31 cellular contexts compared by ENCODE assay signal in genomic region chr9:114261987-114262386, GRCh38.
"Had no signal": no experiment of that assay in that cellular context is flagged by ENCODE, and none has a peak within 500 bp of the region (broad histone marks: within the 10 kb centered on the region; RNA-seq: fewer than 3 reads in every experiment).

No MANE protein-coding gene starts in this region.

- H3K27ac Mint-ChIP-seq: activated naive CD4-positive, alpha-beta T cell treated with anti-CD3 and anti-CD28 coated beads, Interleukin-2, amount 50 U/mL, for 24 hours; activated naive CD8-positive, alpha-beta T cell treated with anti-CD3 and anti-CD28 coated beads, Interleukin-2, amount 50 U/mL, for 24 hours; activated T-helper 1 cell treated with anti-CD3 and anti-CD28 coated beads, Interleukin-12 subunit alpha, Interleukin-12 subunit beta, Interleukin-2, Interleukin-4 antibody, amounts not matched to agents 30 ng/mL and 10 ng/mL and 1 ng/mL, durations not matched to agents 14 hours and 24 hours and 36 hours; immature natural killer cell; naive thymus-derived CD8-positive, alpha-beta T cell; progenitor cell of endocrine pancreas; T-helper 1 cell treated with Interleukin-12 subunit alpha and Interleukin-12 subunit beta and Interleukin-4 antibody, amounts not matched to agents 30 μg/mL and 1 μg/mL, for 36 hours had no signal

- H3K27me3 ChIP-seq: neutrophil, ovary, tibial nerve had no signal

- H3K4me3 Mint-ChIP-seq: activated naive CD4-positive, alpha-beta T cell treated with anti-CD3 and anti-CD28 coated beads, Interleukin-2, amount 50 U/mL, for 24 hours; activated naive CD8-positive, alpha-beta T cell treated with anti-CD3 and anti-CD28 coated beads, Interleukin-2, amount 50 U/mL, for 24 hours; activated T-helper 1 cell treated with anti-CD3 and anti-CD28 coated beads, Interleukin-12 subunit alpha, Interleukin-12 subunit beta, Interleukin-2, Interleukin-4 antibody, amounts not matched to agents 30 ng/mL and 10 ng/mL and 1 ng/mL, durations not matched to agents 14 hours and 24 hours and 36 hours; immature natural killer cell; naive thymus-derived CD8-positive, alpha-beta T cell; T-helper 1 cell treated with Interleukin-12 subunit alpha and Interleukin-12 subunit beta and Interleukin-4 antibody, amounts not matched to agents 30 μg/mL and 1 μg/mL, for 36 hours had no signal

- H3K9me3 Mint-ChIP-seq: activated naive CD4-positive, alpha-beta T cell treated with anti-CD3 and anti-CD28 coated beads, Interleukin-2, amount 50 U/mL, for 24 hours; activated naive CD8-positive, alpha-beta T cell treated with anti-CD3 and anti-CD28 coated beads, Interleukin-2, amount 50 U/mL, for 24 hours; activated T-helper 1 cell treated with anti-CD3 and anti-CD28 coated beads, Interleukin-12 subunit alpha, Interleukin-12 subunit beta, Interleukin-2, Interleukin-4 antibody, amounts not matched to agents 30 ng/mL and 10 ng/mL and 1 ng/mL, durations not matched to agents 14 hours and 24 hours and 36 hours; immature natural killer cell; naive thymus-derived CD8-positive, alpha-beta T cell; T-helper 1 cell treated with Interleukin-12 subunit alpha and Interleukin-12 subunit beta and Interleukin-4 antibody, amounts not matched to agents 30 μg/mL and 1 μg/mL, for 36 hours had no signal

- H3K4me3 ChIP-seq: lower lobe of right lung, ovary, tibial nerve had no signal

- DNase-seq: activated CD4-positive, alpha-beta T cell treated with anti-CD3 and anti-CD28 coated beads for 48 hours; activated CD4-positive, alpha-beta T cell treated with anti-CD3 and anti-CD28 coated beads, Interleukin-2, amount 50 U/mL, for 48 hours; activated CD8-positive, alpha-beta memory T cell treated with anti-CD3 and anti-CD28 coated beads, Interleukin-2, amount 50 U/mL, for 4 hours; activated gamma-delta T cell; activated naive CD8-positive, alpha-beta T cell treated with anti-CD3 and anti-CD28 coated beads, Interleukin-2, amount 50 U/mL, for 24 hours; activated T-cell treated with anti-CD3 and anti-CD28 coated beads, Interleukin-2, amount 50 U/mL, for 1 hour; amygdala; central memory CD4-positive, alpha-beta T cell; foreskin melanocyte; glutamatergic neuron; hippocampal formation; immature natural killer cell; kidney; lower lobe of right lung; mesenchymal stem cell; naive thymus-derived CD8-positive, alpha-beta T cell; ovary; retina; stimulated activated CD4-positive, alpha-beta T cell treated with anti-CD3 and anti-CD28 coated beads, Interleukin-15, amount 100 ng/mL, for 24 hours; stimulated activated CD4-positive, alpha-beta T cell treated with anti-CD3 and anti-CD28 coated beads, Interleukin-2, amount 100 ng/mL, for 24 hours; stimulated activated naive CD4-positive, alpha-beta T cell; SW 1271; T-helper 9 cell had no signal

- H3K9me3 ChIP-seq: lower lobe of right lung, neutrophil, ovary, tibial nerve had no signal

- H3K36me3 ChIP-seq: lower lobe of right lung, neutrophil, ovary had no signal

- H3K27me3 Mint-ChIP-seq: activated naive CD4-positive, alpha-beta T cell treated with anti-CD3 and anti-CD28 coated beads, Interleukin-2, amount 50 U/mL, for 24 hours; activated naive CD8-positive, alpha-beta T cell treated with anti-CD3 and anti-CD28 coated beads, Interleukin-2, amount 50 U/mL, for 24 hours; progenitor cell of endocrine pancreas had no signal

- H3K36me3 Mint-ChIP-seq: activated naive CD4-positive, alpha-beta T cell treated with anti-CD3 and anti-CD28 coated beads, Interleukin-2, amount 50 U/mL, for 24 hours; immature natural killer cell; naive thymus-derived CD8-positive, alpha-beta T cell had no signal

- ATAC-seq: activated CD4-positive, CD25-positive, alpha-beta regulatory T cell treated with anti-CD3 and anti-CD28 coated beads, Interleukin-2, amount 50 U/mL, for 24 hours; activated naive CD8-positive, alpha-beta T cell treated with anti-CD3 and anti-CD28 coated beads, Interleukin-2, amount 50 U/mL, for 24 hours; lower lobe of right lung; naive thymus-derived CD8-positive, alpha-beta T cell had no signal

- H3K4me1 Mint-ChIP-seq: activated naive CD4-positive, alpha-beta T cell treated with anti-CD3 and anti-CD28 coated beads, Interleukin-2, amount 50 U/mL, for 24 hours; activated naive CD8-positive, alpha-beta T cell treated with anti-CD3 and anti-CD28 coated beads, Interleukin-2, amount 50 U/mL, for 24 hours; immature natural killer cell; naive thymus-derived CD8-positive, alpha-beta T cell had no signal

- H3K27ac ChIP-seq: lower lobe of right lung, neutrophil, ovary, tibial nerve, VCaP had no signal
